9 cellular contexts compared by ENCODE assay signal in genomic region chr3:63921741-63922482, GRCh38. TPM values are rescaled to one million over a fixed set of nuclear protein-coding genes. Genes with fewer than 3 reads are reported as not detected.
DNase-seq lines count a peak whose midpoint lies in the region; ATAC-seq and TF ChIP-seq lines count a peak whose summit lies in the region.
"Had no signal": no experiment of that assay in that cellular context is flagged by ENCODE, and none has a peak within 500 bp of the region (broad histone marks: within the 10 kb centered on the region; RNA-seq: fewer than 3 reads in every experiment).

No MANE protein-coding gene starts in this region.

- H2AFZ ChIP-seq in OCI-LY1 (ENCODE audit: low read length) (no peak overlapping the region), MM.1S (ENCODE audit: low read length) (no peak overlapping the region), GM23338 (no peak overlapping the region), PC-3 (ENCODE audit: low read length) (no peak overlapping the region)

- H3K9me2 ChIP-seq in OCI-LY1 (ENCODE audit: low read depth, low read length) (no peaks in the 10 kb centered on the region), MM.1S (replicated peaks; ENCODE audit: insufficient read depth, low read length) (no peaks in the 10 kb centered on the region), GM23338 (ENCODE audit: insufficient read depth) (no peaks in the 10 kb centered on the region; the same call in 1 of the 2 replicates), PC-3 (replicated peaks; ENCODE audit: low read length) (no peaks in the 10 kb centered on the region)

- no peak overlapping the region for H3K27ac Mint-ChIP-seq in stimulated activated naive CD8-positive, alpha-beta T cell treated with anti-CD3 and anti-CD28 coated beads, Interleukin-15, amount 100 ng/mL, for 72 hours
- no peak overlapping the region for H3K27ac Mint-ChIP-seq in GM23338

- DNase-seq in stimulated activated naive CD8-positive, alpha-beta T cell treated with anti-CD3 and anti-CD28 coated beads, Interleukin-15, Interleukin-2, amounts not matched to agents 100 U/mL and 50 U/mL, for 24 hours: no peak
- no peak for DNase-seq in stimulated activated naive CD8-positive, alpha-beta T cell treated with anti-CD3 and anti-CD28 coated beads, Interleukin-15, amount 100 ng/mL, for 72 hours
- DNase-seq in MM.1S (no peak), GM23338 (ENCODE audit: low spot score) (no peak), PC-3 (no peak), foreskin keratinocyte (no peak)

- H3K27me3 ChIP-seq in OCI-LY1 (ENCODE audit: insufficient read depth, low read length) (no peaks in the 10 kb centered on the region), MM.1S (replicated peaks; ENCODE audit: insufficient read depth, low read length) (no peaks in the 10 kb centered on the region), GM23338 (ENCODE audit: insufficient read depth) (no peaks in the 10 kb centered on the region), PC-3 (ENCODE audit: low read length) (no peaks in the 10 kb centered on the region), foreskin keratinocyte (no peaks in the 10 kb centered on the region)

- H3K4me3 Mint-ChIP-seq in stimulated activated naive CD8-positive, alpha-beta T cell treated with anti-CD3 and anti-CD28 coated beads, Interleukin-15, amount 100 ng/mL, for 72 hours: no peak overlapping the region
- no peak overlapping the region for H3K4me3 Mint-ChIP-seq in GM23338

- no peaks in the 10 kb centered on the region for H3K9me3 ChIP-seq in OCI-LY1 (ENCODE audit: low read length)
- no peaks in the 10 kb centered on the region for H3K9me3 ChIP-seq in MM.1S (replicated peaks; ENCODE audit: insufficient read depth, low read length)
- H3K9me3 ChIP-seq in PC-3 (ENCODE audit: low read length): no peaks in the 10 kb centered on the region

- H3K27ac ChIP-seq in OCI-LY1 (ENCODE audit: low read depth, low read length, poor library complexity, severe bottlenecking) (peak overlapping the region; percentile 42), MM.1S (ENCODE audit: low read length) (no peak overlapping the region), GM23338 (ENCODE audit: low read depth) (no peak overlapping the region), PC-3 (ENCODE audit: low read length) (no peak overlapping the region), foreskin keratinocyte (no peak overlapping the region)

- H3K4me1 ChIP-seq in OCI-LY1 (ENCODE audit: insufficient read depth, low read length, severe bottlenecking): peaks cover 19% of the 10 kb centered on the region
- peaks cover 13% of the 10 kb centered on the region for H3K4me1 ChIP-seq in MM.1S (ENCODE audit: low read length)
- H3K4me1 ChIP-seq in GM23338 (ENCODE audit: insufficient read depth): no peaks in the 10 kb centered on the region
- peaks cover 13% of the 10 kb centered on the region for H3K4me1 ChIP-seq in PC-3 (ENCODE audit: insufficient read depth, low read length)
- no peaks in the 10 kb centered on the region for H3K4me1 ChIP-seq in foreskin keratinocyte

- H3K36me3 ChIP-seq in OCI-LY1 (ENCODE audit: insufficient read depth, low read length) (peaks cover 86% of the 10 kb centered on the region), MM.1S (replicated peaks; ENCODE audit: insufficient read depth, low read length) (peaks cover 9% of the 10 kb centered on the region; the same call in 1 of the 2 replicates), GM23338 (ENCODE audit: insufficient read depth) (0 out of 2 replicates have a peak, but pooled peaks cover 4% of the 10 kb centered on the region), PC-3 (ENCODE audit: low read depth, low read length) (peaks cover 11% of the 10 kb centered on the region; the same call in 1 of the 2 replicates)

- CTCF ChIA-PET in PC-3 (lab: Charles Lee): no interaction called here

- no peaks in the 10 kb centered on the region for H3K27me3 Mint-ChIP-seq in stimulated activated naive CD8-positive, alpha-beta T cell treated with anti-CD3 and anti-CD28 coated beads, Interleukin-15, amount 100 ng/mL, for 72 hours
- peaks cover 3% of the 10 kb centered on the region for H3K27me3 Mint-ChIP-seq in GM23338 (ENCODE audit: insufficient read depth, low read depth, poor library complexity)

- H3K4me3 ChIP-seq in OCI-LY1 (ENCODE audit: low read depth, low read length, poor library complexity, severe bottlenecking) (no peak overlapping the region), MM.1S (ENCODE audit: low read length) (no peak overlapping the region), GM23338 (no peak overlapping the region), PC-3 (ENCODE audit: low read length) (no peak overlapping the region)

- ATAC-seq in stimulated activated naive CD8-positive, alpha-beta T cell treated with anti-CD3 and anti-CD28 coated beads, Interleukin-15, Interleukin-2, amounts not matched to agents 100 U/mL and 50 U/mL, for 24 hours: peak; percentile 20
- ATAC-seq in stimulated activated naive CD8-positive, alpha-beta T cell treated with anti-CD3 and anti-CD28 coated beads, Interleukin-15, amount 100 ng/mL, for 72 hours: no peak
- ATAC-seq in HG02973 (IDR thresholded peaks at IDR 0.05; ENCODE audit: unreplicated experiment) (peak; percentile 83), GM23338 (no peak), PC-3 (no peak), foreskin keratinocyte (no peak)

- H3K9ac ChIP-seq in OCI-LY1 (ENCODE audit: low read length) (no peak overlapping the region), MM.1S (ENCODE audit: low read length) (no peak overlapping the region), PC-3 (ENCODE audit: low read length) (no peak overlapping the region)

- H3K9me3 Mint-ChIP-seq in stimulated activated naive CD8-positive, alpha-beta T cell treated with anti-CD3 and anti-CD28 coated beads, Interleukin-15, amount 100 ng/mL, for 72 hours: no peaks in the 10 kb centered on the region
- peaks cover 28% of the 10 kb centered on the region for H3K9me3 Mint-ChIP-seq in GM23338

- H3K36me3 Mint-ChIP-seq in GM23338 (ENCODE audit: low read depth): peaks cover 66% of the 10 kb centered on the region

- H3K79me2 ChIP-seq in OCI-LY1 (ENCODE audit: insufficient read depth, low read length): no peaks in the 10 kb centered on the region
- peaks cover 31% of the 10 kb centered on the region for H3K79me2 ChIP-seq in MM.1S (ENCODE audit: low read length)
- peaks cover 22% of the 10 kb centered on the region; the same call in 1 of the 2 replicates for H3K79me2 ChIP-seq in GM23338 (replicated peaks; ENCODE audit: insufficient read depth)
- H3K79me2 ChIP-seq in PC-3 (ENCODE audit: low read length): peaks cover 11% of the 10 kb centered on the region

- no TSS peak for BruUV-seq in PC-3 (replicated peaks; lab: Mats Ljungman, UMichigan)

- H4K20me1 ChIP-seq in OCI-LY1 (ENCODE audit: insufficient read depth, low read length) (no peaks in the 10 kb centered on the region), MM.1S (ENCODE audit: insufficient read depth, low read length) (peaks cover 16% of the 10 kb centered on the region), GM23338 (replicated peaks; ENCODE audit: insufficient read depth) (no peaks in the 10 kb centered on the region; the same call in none of the 2 replicates), PC-3 (ENCODE audit: low read length) (0 out of 2 replicates have a peak, but pooled peaks cover 5% of the 10 kb centered on the region)

- POLR2A ChIA-PET in PC-3 (lab: Charles Lee; ENCODE audit: unreplicated experiment): no interaction called here

- peaks cover 34% of the 10 kb centered on the region for H3K4me1 Mint-ChIP-seq in stimulated activated naive CD8-positive, alpha-beta T cell treated with anti-CD3 and anti-CD28 coated beads, Interleukin-15, amount 100 ng/mL, for 72 hours
- H3K4me1 Mint-ChIP-seq in GM23338: peaks cover 6% of the 10 kb centered on the region

- intact Hi-C loops in PC-3 (cut with micrococcal nuclease): no loop called here

- TF ChIP-seq CTCF in OCI-LY1 (IDR thresholded peaks at IDR 0.05; ENCODE audit: low read length) (no peak), MM.1S (IDR thresholded peaks at IDR 0.05; ENCODE audit: low read length) (no peak), GM23338 (conservative IDR thresholded peaks at IDR 0.05; ENCODE audit: low read depth in 2 of 2) (no peak), PC-3 (conservative IDR thresholded peaks at IDR 0.05; ENCODE audit: low read depth, low read length) (no peak), foreskin keratinocyte (conservative IDR thresholded peaks at IDR 0.05) (no peak)

- H3F3A ChIP-seq in OCI-LY1 (ENCODE audit: insufficient read depth, low read length) (no peaks in the 10 kb centered on the region), MM.1S (ENCODE audit: insufficient read depth, low read length) (no peaks in the 10 kb centered on the region), GM23338 (replicated peaks; ENCODE audit: low read depth) (no peaks in the 10 kb centered on the region), PC-3 (ENCODE audit: low read length, unreplicated experiment) (peaks cover 5% of the 10 kb centered on the region)

- H3K4me2 ChIP-seq in OCI-LY1 (ENCODE audit: low read length): no peak overlapping the region
- H3K4me2 ChIP-seq in MM.1S (ENCODE audit: low read depth, low read length): no peak overlapping the region
- no peak overlapping the region for H3K4me2 ChIP-seq in GM23338
- H3K4me2 ChIP-seq in PC-3 (ENCODE audit: low read length): no peak overlapping the region

TF ChIP-seq in GM23338, 12 proteins besides CTCF, POLR2A, EP300 and RAD21 (continues in another document):
- no peak for TF ChIP-seq EZH2phosphoT487 (IDR thresholded peaks at IDR 0.05; ENCODE audit: unreplicated experiment)
- no peak for TF ChIP-seq ETS1 (IDR thresholded peaks at IDR 0.05)
- no peak for TF ChIP-seq JUNB (IDR thresholded peaks at IDR 0.05; ENCODE audit: unreplicated experiment)
- TF ChIP-seq ZNF114 (CRISPR knock-in tag; IDR thresholded peaks at IDR 0.05): no peak

RNA-seq across cellular contexts. Expression of gene SCAANT1, which starts 9.7 kb away (rescaled TPM):
- total RNA-seq in GM23338 (2014; rRNA removed; shearing (Covaris generic)): not detected in 2 replicates
- 1.2 TPM in 1 of 2 replicates, not detected in the other for polyA plus RNA-seq in GM23338 (2016; fragmentation: Nextera tagmentation; extraction: Ambion mirVana)
- total RNA-seq in PC-3 (2014; rRNA removed): not detected in 2 replicates
- not detected in 2 replicates for total RNA-seq in foreskin keratinocyte
- polyA plus RNA-seq in foreskin keratinocyte: 0.79 TPM in 1 of 2 replicates, not detected in the other
- total RNA-seq: HT-29 had no signal

RNA-seq across cellular contexts. Expression of gene ATXN7, which starts 58.2 kb away (rescaled TPM):
- 8.0 and 17.2 TPM in 2 replicates for total RNA-seq in GM23338 (2014; rRNA removed; shearing (Covaris generic))
- polyA plus RNA-seq in GM23338 (2016; fragmentation: Nextera tagmentation; extraction: Ambion mirVana) (3.2 and 4.0 TPM in 2 replicates), foreskin keratinocyte (1.2 and 1.3 TPM in 2 replicates)
- total RNA-seq in PC-3 (2014; rRNA removed) (3.6 and 6.3 TPM in 2 replicates), foreskin keratinocyte (8.3 and 12.8 TPM in 2 replicates)

RNA-seq across cellular contexts. Expression of gene THOC7, which starts 58.3 kb away (rescaled TPM):
- 50.5 and 53.9 TPM in 2 replicates for total RNA-seq in GM23338 (2014; rRNA removed; shearing (Covaris generic))
- polyA plus RNA-seq in GM23338 (2016; fragmentation: Nextera tagmentation; extraction: Ambion mirVana) (154 and 166 TPM in 2 replicates), foreskin keratinocyte (121 and 140 TPM in 2 replicates)
- total RNA-seq in PC-3 (2014; rRNA removed) (26.7 and 41.8 TPM in 2 replicates), foreskin keratinocyte (103 and 114 TPM in 2 replicates)

Comparison
In these comparisons a context has a peak if more than half of its experiments do, and no peak if none do; other contexts are left out.
1. ATAC-seq: peak in stimulated activated naive CD8-positive, alpha-beta T cell treated with anti-CD3 and anti-CD28 coated beads, Interleukin-15, Interleukin-2, amounts not matched to agents 100 U/mL and 50 U/mL, for 24 hours (single experiment) and HG02973 (single experiment); none in stimulated activated naive CD8-positive, alpha-beta T cell treated with anti-CD3 and anti-CD28 coated beads, Interleukin-15, amount 100 ng/mL, for 72 hours (single experiment), GM23338 (single experiment), PC-3 (single experiment) and foreskin keratinocyte (single experiment).